In genomic region chr12:76878899-76879709, GRCh38 we compare ENCODE assay signal across 8 cellular contexts.
DNase-seq lines count a peak whose midpoint lies in the region; ATAC-seq and TF ChIP-seq lines count a peak whose summit lies in the region.

Gene CSRP2 (minus strand): TSS chr12:76879019. CDS start chr12:76866260, 12,759 bp downstream.

- peak; percentile 87 for ATAC-seq in GM18909 (IDR thresholded peaks at IDR 0.05; ENCODE audit: poor library complexity, unreplicated experiment)
- peak; percentile 87 for ATAC-seq in HG03139 (IDR thresholded peaks at IDR 0.05; ENCODE audit: unreplicated experiment)

- H3K27me3 ChIP-seq in layer of hippocampus (ENCODE audit: control insufficient read depth, insufficient read depth, low read length), result no peaks in the 10 kb centered on the region

- DNase-seq in AG08396 (ENCODE audit: low spot score) (peak; percentile 96), NCI-H345 treated with DMSO at 0.1 percent for 48 hours (lab: John Stamatoyannopoulos, UW; ENCODE audit: unreplicated experiment) (peak; percentile 75), coronary artery (ENCODE audit: low spot score) (peak; percentile 95)
- peak; percentile 44 to 68 for DNase-seq in activated CD4-positive, alpha-beta T cell treated with anti-CD3 and anti-CD28 coated beads for 24 hours (ENCODE audit: low read depth in 2 of 2)
- peak; percentile 37 to 60 for DNase-seq in stimulated activated CD4-positive, alpha-beta T cell treated with anti-CD3 and anti-CD28 coated beads, Interleukin-1b, Interleukin-23, amount 100 ng/mL, for 4 hours (ENCODE audit: low read depth in 2 of 2)

- TF ChIP-seq CTCF in coronary artery (IDR thresholded peaks at IDR 0.05), result no peak

- peak within 1 kb of the TSS; percentile 93 for H3K4me3 ChIP-seq in coronary artery

- peak within 1 kb of the TSS; percentile 92 to 97 for H3K27ac ChIP-seq in coronary artery
- peak within 1 kb of the TSS; percentile 59 for H3K27ac ChIP-seq in layer of hippocampus (ENCODE audit: low read depth, low read length)

Comparison
In these comparisons a context has a peak if more than half of its experiments do, and no peak if none do; other contexts are left out.
1. Peak in every context shown above with its lines: DNase-seq, ATAC-seq, H3K4me3 ChIP-seq and H3K27ac ChIP-seq.